In genomic region chr2:7241041-7241440, GRCh38 we compare ENCODE assay signal across 3 cellular contexts.
"Had no signal": no experiment of that assay in that cellular context is flagged by ENCODE, and none has a peak within 500 bp of the region (broad histone marks: within the 10 kb centered on the region; RNA-seq: fewer than 3 reads in every experiment).

No MANE protein-coding gene starts in this region.

- ATAC-seq: GM12878 had no signal

- DNase-seq: GDM1, GF-D8 had no signal
